Comparison of ENCODE assay signal across 1 cellular context in genomic region chr7:112023786-112024185, GRCh38.
TF ChIP-seq lines count a peak whose summit lies in the region.

No MANE protein-coding gene starts in this region.

TF ChIP-seq in SK-N-SH treated with all-trans-retinoic acid at 6 μM for 48 hours, 23 proteins besides CTCF, POLR2A, EP300 and RAD21 (continued from another document):
- TF ChIP-seq, protein P1, sequence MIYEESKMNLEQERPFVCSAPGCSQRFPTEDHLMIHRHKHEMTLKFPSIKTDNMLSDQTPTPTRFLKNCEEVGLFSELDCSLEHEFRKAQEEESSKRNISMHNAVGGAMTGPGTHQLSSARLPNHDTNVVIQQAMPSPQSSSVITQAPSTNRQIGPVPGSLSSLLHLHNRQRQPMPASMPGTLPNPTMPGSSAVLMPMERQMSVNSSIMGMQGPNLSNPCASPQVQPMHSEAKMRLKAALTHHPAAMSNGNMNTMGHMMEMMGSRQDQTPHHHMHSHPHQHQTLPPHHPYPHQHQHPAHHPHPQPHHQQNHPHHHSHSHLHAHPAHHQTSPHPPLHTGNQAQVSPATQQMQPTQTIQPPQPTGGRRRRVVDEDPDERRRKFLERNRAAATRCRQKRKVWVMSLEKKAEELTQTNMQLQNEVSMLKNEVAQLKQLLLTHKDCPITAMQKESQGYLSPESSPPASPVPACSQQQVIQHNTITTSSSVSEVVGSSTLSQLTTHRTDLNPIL (CRISPR knock-in tag; IDR thresholded peaks at IDR 0.05; ENCODE audit: low read depth): no peak
- TF ChIP-seq SNAI2 (CRISPR knock-in tag; IDR thresholded peaks at IDR 0.05) (no peak), GLIS3 (CRISPR knock-in tag; IDR thresholded peaks at IDR 0.05) (no peak)
